ENCODE assay signal across 14 cellular contexts in the genomic region with DNA sequence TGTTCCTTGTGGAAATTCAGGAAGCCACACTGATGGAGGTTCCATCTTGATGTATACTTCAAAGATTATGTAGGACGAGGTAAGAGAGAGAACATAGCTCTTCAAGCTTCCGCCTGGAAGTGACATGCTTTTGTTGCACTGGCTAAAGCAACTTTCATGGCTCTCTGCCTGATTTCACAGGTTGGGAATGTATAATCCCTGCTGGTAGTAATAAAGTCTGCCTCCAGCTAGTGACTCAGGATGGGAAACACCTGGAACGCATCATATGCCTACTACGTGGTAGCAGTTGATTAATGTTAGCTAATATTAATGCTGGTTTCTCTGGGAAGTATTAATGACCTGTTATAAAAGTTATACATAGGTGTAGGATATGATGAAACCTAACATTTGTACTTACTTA.
A peak's percentile ranks its signal among the peaks of the same experiment; 100 is the strongest.
DNase-seq lines count a peak whose midpoint lies in the region; ATAC-seq, FAIRE-seq and TF ChIP-seq lines count a peak whose summit lies in the region.
"Had no signal": no experiment of that assay in that cellular context is flagged by ENCODE, and none has a peak within 500 bp of the region (broad histone marks: within the 10 kb centered on the region; RNA-seq: fewer than 3 reads in every experiment).

No MANE protein-coding gene starts in this region.

- peak overlapping the region; percentile 1 for H3K27ac ChIP-seq in endothelial cell of umbilical vein (ENCODE audit: insufficient read depth, low read depth, low read length)
- H3K27ac ChIP-seq: C4-2B had no signal

- TF ChIP-seq POLR2A in endothelial cell of umbilical vein (IDR thresholded peaks at IDR 0.05; ENCODE audit: low read depth, low read length) = no peak

- no peaks in the 10 kb centered on the region for H3K36me3 Mint-ChIP-seq in activated CD8-positive, alpha-beta T cell treated with anti-CD3 and anti-CD28 coated beads for 36 hours (ENCODE audit: low read depth)

- no peak for ATAC-seq in activated CD8-positive, alpha-beta T cell treated with anti-CD3 and anti-CD28 coated beads for 36 hours

- intact Hi-C loops in endothelial cell of umbilical vein (cut with micrococcal nuclease) = no loop called here
- intact Hi-C loops in activated CD8-positive, alpha-beta T cell treated with anti-CD3 and anti-CD28 coated beads for 36 hours (cut with micrococcal nuclease) = no loop called here

- no peaks in the 10 kb centered on the region for H3K9me3 ChIP-seq in endothelial cell of umbilical vein (replicated peaks; ENCODE audit: control insufficient read depth, insufficient read depth, low read length)

- no peak for FAIRE-seq in endothelial cell of umbilical vein (lab: Jason Lieb, UNC)

- H3K4me1 ChIP-seq in endothelial cell of umbilical vein (ENCODE audit: control insufficient read depth, extremely low read depth, insufficient read depth, low read length) = peaks cover 6% of the 10 kb centered on the region

- H3K4me3 Mint-ChIP-seq in activated CD8-positive, alpha-beta T cell treated with anti-CD3 and anti-CD28 coated beads for 36 hours = no peak overlapping the region
- H3K4me3 Mint-ChIP-seq: stimulated activated naive CD8-positive, alpha-beta T cell treated with anti-CD3 and anti-CD28 coated beads, Interleukin-15, Interleukin-2, amounts not matched to agents 100 ng/mL and 50 ng/mL, for 24 hours had no signal

- no peak overlapping the region for H3K9ac ChIP-seq in endothelial cell of umbilical vein (replicated peaks; ENCODE audit: extremely low read depth, insufficient read depth, low read length)

- peaks cover 8% of the 10 kb centered on the region for H3K4me1 Mint-ChIP-seq in activated CD8-positive, alpha-beta T cell treated with anti-CD3 and anti-CD28 coated beads for 36 hours (ENCODE audit: low read depth)

- POLR2A ChIA-PET in endothelial cell of umbilical vein (lab: Charles Lee) = interaction anchor here (0.6 kb wide), 1 partner anchor 34 kb away, joined by 3 read pairs; no protein-coding TSS in a partner anchor
- POLR2A ChIA-PET in activated CD8-positive, alpha-beta T cell treated with anti-CD3 and anti-CD28 coated beads for 36 hours (lab: Charles Lee) = no interaction called here

- no peak overlapping the region for H3K27ac Mint-ChIP-seq in activated CD8-positive, alpha-beta T cell treated with anti-CD3 and anti-CD28 coated beads for 36 hours
- H3K27ac Mint-ChIP-seq: stimulated activated naive CD8-positive, alpha-beta T cell treated with anti-CD3 and anti-CD28 coated beads, Interleukin-15, Interleukin-2, amounts not matched to agents 100 ng/mL and 50 ng/mL, for 24 hours had no signal

- no TSS peak for BruUV-seq in endothelial cell of umbilical vein (replicated peaks; lab: Mats Ljungman, UMichigan)

- no peaks in the 10 kb centered on the region for H4K20me1 ChIP-seq in endothelial cell of umbilical vein (replicated peaks; ENCODE audit: control insufficient read depth, extremely low read depth, insufficient read depth, low read length)

- no peaks in the 10 kb centered on the region for H3K9me1 ChIP-seq in endothelial cell of umbilical vein (replicated peaks; ENCODE audit: control insufficient read depth, extremely low read depth, insufficient read depth, low read length)

- no peak overlapping the region for H3K4me2 ChIP-seq in endothelial cell of umbilical vein (ENCODE audit: insufficient read depth, low read length)

- H3K27me3 ChIP-seq in endothelial cell of umbilical vein (ENCODE audit: control insufficient read depth in 2 of 2, insufficient read depth in 2 of 2, low read length in 2 of 2) = no peaks in the 10 kb centered on the region

- CTCF ChIA-PET in endothelial cell of umbilical vein (lab: Charles Lee) = interaction anchor here (0.7 to 1.0 kb wide), 4 partner anchors 12 to 173 kb away, joined by 3 to 4 read pairs (median 3); no protein-coding TSS in a partner anchor
- CTCF ChIA-PET in activated CD8-positive, alpha-beta T cell treated with anti-CD3 and anti-CD28 coated beads for 36 hours (lab: Charles Lee) = no interaction called here

- no peak overlapping the region for H2AFZ ChIP-seq in endothelial cell of umbilical vein (ENCODE audit: low read depth, low read length)

- no peaks in the 10 kb centered on the region for H3K79me2 ChIP-seq in endothelial cell of umbilical vein (ENCODE audit: control insufficient read depth, insufficient read depth, low read length)

- H3K4me3 ChIP-seq in AG10803 (ENCODE audit: low read length) (no peak overlapping the region), LNCaP clone FGC (ENCODE audit: low read depth, low read length) (no peak overlapping the region), endothelial cell of umbilical vein (replicated peaks in 1 of 3; ENCODE audit: insufficient read depth in 1 of 3, low read depth in 1 of 3, low read length in 3 of 3) (no peak overlapping the region)

- H3K36me3 ChIP-seq in endothelial cell of umbilical vein (ENCODE audit: control insufficient read depth in 2 of 2, extremely low read depth in 1 of 2, insufficient read depth in 2 of 2, low read length in 2 of 2) = no peaks in the 10 kb centered on the region

- no peak for TF ChIP-seq CTCF in AG10803 (conservative IDR thresholded peaks at IDR 0.05; ENCODE audit: low read length)
- no peak for TF ChIP-seq CTCF in LNCaP clone FGC (IDR thresholded peaks at IDR 0.05; ENCODE audit: control insufficient read depth, extremely low read depth, insufficient read depth)
- TF ChIP-seq CTCF in endothelial cell of umbilical vein (IDR thresholded peaks at IDR 0.05; ENCODE audit: extremely low read depth in 1 of 2, insufficient read depth in 1 of 2, low read depth in 1 of 2, low read length in 2 of 2) = no peak
- no peak for TF ChIP-seq CTCF in activated CD8-positive, alpha-beta T cell treated with anti-CD3 and anti-CD28 coated beads for 36 hours (IDR thresholded peaks at IDR 0.05)

- dilution Hi-C loops in endothelial cell of umbilical vein (cut with MboI; ENCODE audit: extremely low pct_ligation_motif_present, low sequenced_read_pairs) = no loop called here

- no peaks in the 10 kb centered on the region for H3K27me3 Mint-ChIP-seq in activated CD8-positive, alpha-beta T cell treated with anti-CD3 and anti-CD28 coated beads for 36 hours
- H3K27me3 Mint-ChIP-seq: stimulated activated naive CD8-positive, alpha-beta T cell treated with anti-CD3 and anti-CD28 coated beads, Interleukin-15, Interleukin-2, amounts not matched to agents 100 ng/mL and 50 ng/mL, for 24 hours had no signal

- DNase-seq in AG10803 (ENCODE audit: low read depth) = peak; percentile 79
- DNase-seq in LNCaP clone FGC (ENCODE audit: low read depth) = peak; percentile 8
- peak; percentile 79 for DNase-seq in endothelial cell of umbilical vein (ENCODE audit: low read depth, low spot score)
- DNase-seq in lung microvascular endothelial cell (ENCODE audit: low read depth in 2 of 2) = peak; percentile 67 to 75
- no peak for DNase-seq in activated CD8-positive, alpha-beta T cell treated with anti-CD3 and anti-CD28 coated beads for 36 hours
- no peak for DNase-seq in DMS153 treated with DMSO at 0.1 percent for 48 hours (lab: John Stamatoyannopoulos, UW; ENCODE audit: unreplicated experiment)
- no peak for DNase-seq in hippocampal formation (lab: John Stamatoyannopoulos, UW)
- DNase-seq in T-helper 1 cell = no peak
- DNase-seq: activated naive CD4-positive, alpha-beta T cell treated with Interleukin-2 at 50 U/mL for 16 hours; MV-4-11; NCI-H2227 treated with DMSO at 0.1 percent for 48 hours; retina had no signal

- H3K9me3 Mint-ChIP-seq in activated CD8-positive, alpha-beta T cell treated with anti-CD3 and anti-CD28 coated beads for 36 hours = no peaks in the 10 kb centered on the region
- H3K9me3 Mint-ChIP-seq: stimulated activated naive CD8-positive, alpha-beta T cell treated with anti-CD3 and anti-CD28 coated beads, Interleukin-15, Interleukin-2, amounts not matched to agents 100 ng/mL and 50 ng/mL, for 24 hours had no signal

TF ChIP-seq in endothelial cell of umbilical vein, 7 proteins besides CTCF, POLR2A, EP300 and RAD21:
- peak; percentile 53 for TF ChIP-seq JUN (IDR thresholded peaks at IDR 0.05; ENCODE audit: borderline replicate concordance, insufficient read depth, insufficient read length, low read depth)
- TF ChIP-seq FOS (IDR thresholded peaks at IDR 0.05; ENCODE audit: borderline replicate concordance, insufficient read depth, low read length) = peak; percentile 39
- no peak for TF ChIP-seq EZH2 (IDR thresholded peaks at IDR 0.05; ENCODE audit: borderline replicate concordance, low read depth, low read length, severe bottlenecking)
- TF ChIP-seq MAX (IDR thresholded peaks at IDR 0.05; ENCODE audit: insufficient read depth, insufficient read length) = no peak

Comparison
In these comparisons a context has a peak if more than half of its experiments do, and no peak if none do; other contexts are left out.
1. DNase-seq: peak in AG10803 (single experiment), LNCaP clone FGC (single experiment), endothelial cell of umbilical vein (single experiment) and lung microvascular endothelial cell (2 of 2); none in activated CD8-positive, alpha-beta T cell treated with anti-CD3 and anti-CD28 coated beads for 36 hours (single experiment), DMS153 treated with DMSO at 0.1 percent for 48 hours (single experiment), hippocampal formation (0 of 2) and T-helper 1 cell (0 of 5).